ENCODE assay signal across 29 cellular contexts in the genomic region with DNA sequence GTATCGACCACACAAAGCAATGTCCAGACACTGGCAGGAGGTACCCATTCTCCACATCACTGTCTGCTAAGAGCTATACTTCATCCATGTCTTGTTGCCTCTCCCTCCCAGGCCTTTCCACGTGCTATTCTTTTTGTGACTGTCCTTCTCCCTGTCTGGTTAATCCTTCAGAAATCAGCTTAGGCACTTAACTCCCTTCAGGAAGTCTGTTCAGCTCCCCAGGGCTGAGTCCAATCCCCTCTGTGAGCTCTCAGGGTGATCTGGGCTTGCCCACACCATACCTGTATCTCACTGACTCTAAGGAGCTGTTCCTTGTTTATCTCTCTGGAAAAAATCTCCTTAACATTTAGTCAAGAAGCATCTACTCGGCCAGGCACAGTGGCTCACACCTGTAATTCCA.
"Had no signal": no experiment of that assay in that cellular context is flagged by ENCODE, and none has a peak within 500 bp of the region (broad histone marks: within the 10 kb centered on the region; RNA-seq: fewer than 3 reads in every experiment).

No MANE protein-coding gene starts in this region.

- ATAC-seq: heart right ventricle; left lung; mucosa of descending colon; natural killer cell treated with Interleukin-12 subunit alpha and Interleukin-12 subunit beta and Interleukin-15 and Interleukin-18, amount 100 ng/mL, for 72 hours; stimulated activated effector memory CD8-positive, alpha-beta T cell treated with anti-CD3 and anti-CD28 coated beads, Interleukin-12 subunit alpha, Interleukin-12 subunit beta, amount 100 ng/mL, for 72 hours; stimulated activated naive CD8-positive, alpha-beta T cell treated with anti-CD3 and anti-CD28 coated beads, Interleukin-15, amount 100 ng/mL, for 72 hours; T-cell had no signal

- H3K27ac Mint-ChIP-seq: activated CD4-positive, alpha-beta memory T cell treated with anti-CD3 and anti-CD28 coated beads, Interleukin-2, amount 10 ng/mL, durations not matched to agents 7 days and 5 days; activated naive CD8-positive, alpha-beta T cell; natural killer cell treated with Interleukin-12 subunit alpha and Interleukin-12 subunit beta and Interleukin-15 and Interleukin-18, amount 100 ng/mL, for 72 hours; stimulated activated effector memory CD8-positive, alpha-beta T cell treated with anti-CD3 and anti-CD28 coated beads, Interleukin-12 subunit alpha, Interleukin-12 subunit beta, amount 100 ng/mL, for 72 hours; type B pancreatic cell had no signal

- DNase-seq: activated CD4-positive, alpha-beta memory T cell treated with anti-CD3 and anti-CD28 coated beads, Interleukin-2, amount 10 ng/mL, durations not matched to agents 7 days and 5 days; activated CD4-positive, alpha-beta T cell treated with anti-CD3 and anti-CD28 coated beads for 4 hours; activated T-cell treated with anti-CD3 and anti-CD28 coated beads, Interleukin-2, amount 50 U/mL, for 48 hours; anterior cingulate cortex; effector CD8-positive, alpha-beta T cell; esophagus squamous epithelium; foreskin melanocyte; heart right ventricle; kidney glomerular epithelial cell; left lung; mucosa of descending colon; nucleus accumbens; pancreas; retina; sigmoid colon; small intestine; stimulated activated CD4-positive, alpha-beta T cell treated with anti-CD3 and anti-CD28 coated beads, Interleukin-4, amount 100 ng/mL, for 24 hours; substantia nigra; T-cell had no signal

- H3K27me3 Mint-ChIP-seq: activated CD4-positive, alpha-beta memory T cell treated with anti-CD3 and anti-CD28 coated beads, Interleukin-2, amount 10 ng/mL, durations not matched to agents 7 days and 5 days; activated naive CD8-positive, alpha-beta T cell; central memory CD8-positive, alpha-beta T cell; stimulated activated naive CD8-positive, alpha-beta T cell treated with anti-CD3 and anti-CD28 coated beads, Interleukin-15, amount 100 ng/mL, for 72 hours; type B pancreatic cell had no signal

- H3K36me3 Mint-ChIP-seq: natural killer cell treated with Interleukin-12 subunit alpha and Interleukin-12 subunit beta and Interleukin-15 and Interleukin-18, amount 100 ng/mL, for 72 hours; stimulated activated effector memory CD8-positive, alpha-beta T cell treated with anti-CD3 and anti-CD28 coated beads, Interleukin-12 subunit alpha, Interleukin-12 subunit beta, amount 100 ng/mL, for 72 hours; T-cell had no signal

- H3K27me3 ChIP-seq: esophagus squamous epithelium, heart right ventricle, left lung, pancreas, sigmoid colon had no signal

- H3K9me3 ChIP-seq: esophagus squamous epithelium, left lung, mucosa of descending colon, pancreas, prostate gland, sigmoid colon had no signal

- H3K36me3 ChIP-seq: pancreas, prostate gland had no signal

- H3K4me1 ChIP-seq: pancreas, prostate gland had no signal

- H3K4me3 ChIP-seq: esophagus squamous epithelium, heart right ventricle, left lung, lung, mucosa of descending colon, pancreas, prostate gland, sigmoid colon had no signal

- H3K9me3 Mint-ChIP-seq: central memory CD8-positive, alpha-beta T cell; natural killer cell treated with Interleukin-12 subunit alpha and Interleukin-12 subunit beta and Interleukin-15 and Interleukin-18, amount 100 ng/mL, for 72 hours; stimulated activated effector memory CD8-positive, alpha-beta T cell treated with anti-CD3 and anti-CD28 coated beads, Interleukin-12 subunit alpha, Interleukin-12 subunit beta, amount 100 ng/mL, for 72 hours had no signal

- H3K4me3 Mint-ChIP-seq: activated CD4-positive, alpha-beta memory T cell treated with anti-CD3 and anti-CD28 coated beads, Interleukin-2, amount 10 ng/mL, durations not matched to agents 7 days and 5 days; activated naive CD8-positive, alpha-beta T cell; central memory CD8-positive, alpha-beta T cell; natural killer cell treated with Interleukin-12 subunit alpha and Interleukin-12 subunit beta and Interleukin-15 and Interleukin-18, amount 100 ng/mL, for 72 hours; stimulated activated effector memory CD8-positive, alpha-beta T cell treated with anti-CD3 and anti-CD28 coated beads, Interleukin-12 subunit alpha, Interleukin-12 subunit beta, amount 100 ng/mL, for 72 hours; stimulated activated naive CD8-positive, alpha-beta T cell treated with anti-CD3 and anti-CD28 coated beads, Interleukin-15, amount 100 ng/mL, for 72 hours; T-cell; T-helper 2 cell treated with Interferon-gamma antibody and Interleukin-4, amounts not matched to agents 5 μg/mL and 100 μg/mL, for 36 hours; type B pancreatic cell had no signal

- H3K27ac ChIP-seq: epithelial cell of prostate, esophagus squamous epithelium, heart right ventricle, left lung, pancreas, prostate gland, sigmoid colon had no signal
